Comparison of ENCODE assay signal across 17 cellular contexts in the genomic region with DNA sequence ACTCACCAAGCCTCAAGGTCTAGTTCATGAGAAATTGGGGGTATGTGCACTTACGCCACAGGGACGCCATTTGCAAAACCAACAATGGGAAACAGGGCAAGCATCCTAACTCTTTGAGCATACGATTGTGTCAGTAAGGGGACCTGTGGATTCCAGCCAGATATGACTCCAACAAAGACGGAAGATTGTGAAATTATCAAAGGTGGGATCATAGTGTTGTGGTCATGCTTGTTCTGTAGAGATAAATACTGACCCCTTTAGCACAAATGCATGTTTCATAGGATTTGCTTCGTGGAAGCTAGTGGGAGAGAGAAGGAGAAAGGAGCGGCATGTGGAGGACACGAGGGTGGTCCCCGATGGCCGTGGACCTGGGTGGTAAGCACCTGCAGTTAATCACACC. TPM values are rescaled to one million over a fixed set of nuclear protein-coding genes. Genes with fewer than 3 reads are reported as not detected.
A peak's percentile ranks its signal among the peaks of the same experiment; 100 is the strongest.
DNase-seq lines count a peak whose midpoint lies in the region; ATAC-seq and TF ChIP-seq lines count a peak whose summit lies in the region.
"Had no signal": no experiment of that assay in that cellular context is flagged by ENCODE, and none has a peak within 500 bp of the region (broad histone marks: within the 10 kb centered on the region; RNA-seq: fewer than 3 reads in every experiment).

No MANE protein-coding gene starts in this region.

- H3K27me3 Mint-ChIP-seq in CD14-positive monocyte (ENCODE audit: low read depth in 3 of 3) (no peaks in the 10 kb centered on the region), naive B cell (no peaks in the 10 kb centered on the region)
- no peaks in the 10 kb centered on the region for H3K27me3 Mint-ChIP-seq in CD8-positive, alpha-beta memory T cell
- H3K27me3 Mint-ChIP-seq in activated T-helper 17 cell treated with anti-CD3 and anti-CD28 coated beads, Interleukin-2, amount 50 U/mL, for 72 hours = no peaks in the 10 kb centered on the region

- POLR2A ChIA-PET in CD8-positive, alpha-beta memory T cell (lab: Charles Lee) = interaction anchor here (1.3 kb wide), 1 partner anchor 38 kb away, joined by 4 read pairs; a partner anchor contains a TSS

- H3K27ac ChIP-seq in CD8-positive, alpha-beta memory T cell (ENCODE audit: low read depth, low read length) = no peak overlapping the region
- peak overlapping the region in 1 of 10 donors; percentile 76 for H3K27ac ChIP-seq in heart right ventricle
- H3K27ac ChIP-seq: esophagus squamous epithelium, vagina had no signal

- H3K4me3 Mint-ChIP-seq in CD14-positive monocyte (no peak overlapping the region), naive B cell (peak overlapping the region in 5 of 8 donors; percentile 8 to 62 (median 33))
- peak overlapping the region in 4 of 7 donors; percentile 1 to 59 (median 28) for H3K4me3 Mint-ChIP-seq in CD8-positive, alpha-beta memory T cell
- H3K4me3 Mint-ChIP-seq in activated T-helper 17 cell treated with anti-CD3 and anti-CD28 coated beads, Interleukin-2, amount 50 U/mL, for 72 hours = peak overlapping the region; percentile 69

- 92 to 95% methylated on average over 9 of the region's 9 CpGs for WGBS in heart right ventricle, 2 donors

- H3K4me1 Mint-ChIP-seq in CD14-positive monocyte = peaks cover 47% of the 10 kb centered on the region
- peaks cover 74 to 84% (median 75%) of the 10 kb centered on the region in 3 donors for H3K4me1 Mint-ChIP-seq in CD8-positive, alpha-beta memory T cell
- peaks cover 53% of the 10 kb centered on the region for H3K4me1 Mint-ChIP-seq in activated T-helper 17 cell treated with anti-CD3 and anti-CD28 coated beads, Interleukin-2, amount 50 U/mL, for 72 hours
- H3K4me1 Mint-ChIP-seq in naive B cell = peaks cover 50 to 85% (median 77%) of the 10 kb centered on the region in 3 donors

- ATAC-seq in activated T-helper 17 cell treated with anti-CD3 and anti-CD28 coated beads, Interleukin-2, amount 50 U/mL, for 72 hours (replicated peaks) = no peak
- ATAC-seq in naive B cell (ENCODE audit: low read depth in 2 of 2) (no peak), heart right ventricle (no peak), GM19395 (IDR thresholded peaks at IDR 0.05; ENCODE audit: unreplicated experiment) (no peak)

- CTCF ChIA-PET in CD8-positive, alpha-beta memory T cell (lab: Charles Lee) = interaction anchor here (1.1 to 1.2 kb wide), 2 partner anchors 12 to 19 kb away, joined by 3 read pairs; no protein-coding TSS in a partner anchor

- peaks cover 55% of the 10 kb centered on the region for H3K4me1 ChIP-seq in CD8-positive, alpha-beta memory T cell (ENCODE audit: insufficient read depth, low read length)
- H3K4me1 ChIP-seq in heart right ventricle = peaks cover 0 to 59% (median 35%) of the 10 kb centered on the region in 9 donors

- no peak overlapping the region for H3K4me3 ChIP-seq in CD8-positive, alpha-beta memory T cell (ENCODE audit: low read length)
- no peak overlapping the region for H3K4me3 ChIP-seq in heart right ventricle
- H3K4me3 ChIP-seq: esophagus squamous epithelium, vagina had no signal

- no peaks in the 10 kb centered on the region for H3K36me3 ChIP-seq in CD8-positive, alpha-beta memory T cell (ENCODE audit: insufficient read depth, low read length)
- peaks cover 0 to 18% (median 0%) of the 10 kb centered on the region in 9 donors for H3K36me3 ChIP-seq in heart right ventricle
- H3K36me3 ChIP-seq: esophagus squamous epithelium, vagina had no signal

- TF ChIP-seq CTCF in CD14-positive monocyte (IDR thresholded peaks at IDR 0.05) (no peak), heart right ventricle (IDR thresholded peaks at IDR 0.05) (no peak)

- DNase-seq in CD14-positive monocyte (ENCODE audit: low spot score) (no peak), naive B cell (no peak), heart right ventricle (no peak), midbrain (lab: John Stamatoyannopoulos, UW) (no peak)
- no peak for DNase-seq in CD8-positive, alpha-beta memory T cell
- DNase-seq: AML-193; amygdala; caudate nucleus; esophagus squamous epithelium; Karpas-422; NCI-H1092 treated with DMSO at 0.1 percent for 48 hours; NCI-H2081 treated with DMSO at 0.1 percent for 48 hours; NCI-H510A treated with DMSO at 0.1 percent for 48 hours; stimulated activated CD4-positive, alpha-beta T cell treated with anti-CD3 and anti-CD28 coated beads, Interleukin-2, amount 100 ng/mL, for 48 hours had no signal

- H3K9me3 Mint-ChIP-seq in CD14-positive monocyte (peaks cover 0 to 2% (median 0%) of the 10 kb centered on the region in 7 donors), naive B cell (peaks cover 0 to 1% (median 0%) of the 10 kb centered on the region in 7 donors)
- no peaks in the 10 kb centered on the region for H3K9me3 Mint-ChIP-seq in CD8-positive, alpha-beta memory T cell
- H3K9me3 Mint-ChIP-seq in activated T-helper 17 cell treated with anti-CD3 and anti-CD28 coated beads, Interleukin-2, amount 50 U/mL, for 72 hours = peaks cover 3% of the 10 kb centered on the region

- peak overlapping the region in 4 of 7 donors; percentile 83 to 95 (median 87) for H3K27ac Mint-ChIP-seq in CD14-positive monocyte
- peak overlapping the region; percentile 30 to 98 (median 80) for H3K27ac Mint-ChIP-seq in CD8-positive, alpha-beta memory T cell
- H3K27ac Mint-ChIP-seq in activated T-helper 17 cell treated with anti-CD3 and anti-CD28 coated beads, Interleukin-2, amount 50 U/mL, for 72 hours = peak overlapping the region; percentile 54
- H3K27ac Mint-ChIP-seq in naive B cell = peak overlapping the region in 4 of 6 donors; percentile 39 to 93 (median 74)

- H3K36me3 Mint-ChIP-seq in CD14-positive monocyte (peaks cover 29 to 44% of the 10 kb centered on the region in 2 donors), naive B cell (no peaks in the 10 kb centered on the region)
- peaks cover 0 to 23% (median 4%) of the 10 kb centered on the region in 3 donors for H3K36me3 Mint-ChIP-seq in CD8-positive, alpha-beta memory T cell
- H3K36me3 Mint-ChIP-seq in activated T-helper 17 cell treated with anti-CD3 and anti-CD28 coated beads, Interleukin-2, amount 50 U/mL, for 72 hours (ENCODE audit: low read depth) = peaks cover 31% of the 10 kb centered on the region

- no peaks in the 10 kb centered on the region for H3K27me3 ChIP-seq in CD8-positive, alpha-beta memory T cell (ENCODE audit: insufficient read depth, low read length, poor library complexity, severe bottlenecking)
- H3K27me3 ChIP-seq in heart right ventricle = no peaks in the 10 kb centered on the region
- H3K27me3 ChIP-seq: esophagus squamous epithelium, vagina had no signal

- H3K9me3 ChIP-seq in CD8-positive, alpha-beta memory T cell (ENCODE audit: low read length) = no peaks in the 10 kb centered on the region
- no peaks in the 10 kb centered on the region for H3K9me3 ChIP-seq in heart right ventricle
- H3K9me3 ChIP-seq: esophagus squamous epithelium, vagina had no signal

- intact Hi-C loops in CD14-positive monocyte (cut with micrococcal nuclease) (no loop called here), heart right ventricle (cut with DNase I) (no loop called here)

RNA-seq across cellular contexts. Expression of a gene that starts 37.8 kb away (rescaled TPM):
- polyA plus RNA-seq in CD14-positive monocyte (1 to 10 TPM; 8.0 to 8.7 TPM), naive B cell (ENCODE audit: low read depth in 6 of 6) (10 to 100 TPM in 3 of 6 donors, 1 to 10 TPM in 3; 2.2 to 19.2 (median 10.6) TPM), heart right ventricle (10 to 100 TPM in 1 of 2 donors, 1 to 10 TPM in 1; 7.5 to 13.3 TPM)
- total RNA-seq in CD8-positive, alpha-beta memory T cell = 100 to 1,000 TPM; 176 to 182 TPM
- polyA plus RNA-seq in CD8-positive, alpha-beta memory T cell = 46.9 TPM
- total RNA-seq in activated T-helper 17 cell treated with anti-CD3 and anti-CD28 coated beads, Interleukin-2, amount 50 U/mL, for 72 hours = 100 to 1,000 TPM in 1 of 2 donors, 10 to 100 TPM in 1; 88.0 to 160 TPM
- total RNA-seq in heart right ventricle = 10 to 100 TPM; 22.1 to 48.5 (median 26.0) TPM

Comparison
In these comparisons a context has a peak if more than half of its experiments do, and no peak if none do; other contexts are left out.
1. H3K4me3 Mint-ChIP-seq: peak in CD8-positive, alpha-beta memory T cell (4 of 7), activated T-helper 17 cell treated with anti-CD3 and anti-CD28 coated beads, Interleukin-2, amount 50 U/mL, for 72 hours (single experiment) and naive B cell (5 of 8); none in CD14-positive monocyte (0 of 2).
2. Peak in every context shown above with its lines, with median percentiles within 50 percentile points of each other: H3K27ac Mint-ChIP-seq.